In the genomic region with DNA sequence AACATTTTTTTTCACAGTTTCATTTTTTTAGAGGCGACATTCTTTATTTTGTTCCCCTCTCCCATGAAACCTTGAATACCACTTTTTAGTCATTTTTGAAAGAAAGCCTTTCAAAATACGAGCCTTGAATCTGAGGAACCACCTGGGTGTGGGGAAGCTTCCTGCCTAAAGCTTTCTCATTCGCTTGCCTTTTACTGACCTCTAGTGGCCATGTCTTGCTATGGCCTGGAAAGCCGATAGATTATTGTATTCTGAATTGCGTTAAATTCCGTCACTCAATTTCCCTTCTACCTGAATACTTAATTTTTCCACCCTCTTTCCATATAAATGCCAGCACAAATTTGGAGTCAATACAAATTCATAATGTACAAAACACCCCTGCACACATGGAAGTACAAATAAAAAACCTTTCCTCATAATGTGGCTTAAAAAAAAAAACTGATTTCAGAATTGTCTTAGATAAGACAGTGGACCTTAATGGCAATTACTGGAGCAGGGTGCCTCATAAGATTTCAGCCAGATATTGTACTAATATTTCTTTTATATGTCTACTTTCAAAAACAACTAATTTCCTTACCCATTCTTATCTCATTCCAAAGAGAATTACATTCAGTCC, we compare ENCODE assay signal across 8 cellular contexts.
A peak's percentile ranks its signal among the peaks of the same experiment; 100 is the strongest.
DNase-seq lines count a peak whose midpoint lies in the region; TF ChIP-seq lines count a peak whose summit lies in the region.

No MANE protein-coding gene starts in this region.

- peak; percentile 57 to 59 for DNase-seq in SHP77 (lab: John Stamatoyannopoulos, UW)
- no peak for DNase-seq in SHP77 treated with DMSO at 0.1 percent for 48 hours (lab: John Stamatoyannopoulos, UW)
- peak; percentile 64 to 79 for DNase-seq in HAP-1 (ENCODE audit: low spot score in 2 of 2)
- peak; percentile 72 for DNase-seq in SK-MEL-5 (ENCODE audit: low read depth, low spot score)
- peak; percentile 38 for DNase-seq in astrocyte of the cerebellum (ENCODE audit: low read depth)
- peak in 27 of 51 donors; percentile 0 to 67 (median 18) for DNase-seq in hypothalamus (lab: John Stamatoyannopoulos, UW)
- peak; percentile 1 for DNase-seq in smooth muscle cell of the brain vasculature (ENCODE audit: low read depth, low spot score)

- no peak overlapping the region for H3K4me3 ChIP-seq in HAP-1
- no peak overlapping the region for H3K4me3 ChIP-seq in astrocyte of the cerebellum (ENCODE audit: low read depth, low read length)

- 0 out of 2 replicates have a peak, but pooled peaks cover 2% of the 10 kb centered on the region for H3K9me3 ChIP-seq in HAP-1

- 0 out of 2 replicates have a peak, but pooled peaks cover 3% of the 10 kb centered on the region for H3K27me3 ChIP-seq in HAP-1 (ENCODE audit: low read depth)

- peak; percentile 89 for TF ChIP-seq CTCF in LNCAP (IDR thresholded peaks at IDR 0.05)
- TF ChIP-seq CTCF in astrocyte of the cerebellum (IDR thresholded peaks at IDR 0.05; ENCODE audit: low read depth, low read length, missing control alignments) = peak; percentile 93

- H3K4me1 ChIP-seq in HAP-1 = no peaks in the 10 kb centered on the region

- no peaks in the 10 kb centered on the region for H3K36me3 ChIP-seq in HAP-1 (replicated peaks)

- in situ Hi-C loops in HAP-1 (cut with MboI; ENCODE audit: low sequenced_read_pairs) (no loop called here), SK-MEL-5 (cut with HindIII; ENCODE audit: low pct_unique_long_range_greater_than_20kb, low sequenced_read_pairs) (no loop called here), astrocyte of the cerebellum (cut with HindIII; ENCODE audit: low sequenced_read_pairs) (no loop called here)
